ENCODE assay signal across 8 cellular contexts in the genomic region with DNA sequence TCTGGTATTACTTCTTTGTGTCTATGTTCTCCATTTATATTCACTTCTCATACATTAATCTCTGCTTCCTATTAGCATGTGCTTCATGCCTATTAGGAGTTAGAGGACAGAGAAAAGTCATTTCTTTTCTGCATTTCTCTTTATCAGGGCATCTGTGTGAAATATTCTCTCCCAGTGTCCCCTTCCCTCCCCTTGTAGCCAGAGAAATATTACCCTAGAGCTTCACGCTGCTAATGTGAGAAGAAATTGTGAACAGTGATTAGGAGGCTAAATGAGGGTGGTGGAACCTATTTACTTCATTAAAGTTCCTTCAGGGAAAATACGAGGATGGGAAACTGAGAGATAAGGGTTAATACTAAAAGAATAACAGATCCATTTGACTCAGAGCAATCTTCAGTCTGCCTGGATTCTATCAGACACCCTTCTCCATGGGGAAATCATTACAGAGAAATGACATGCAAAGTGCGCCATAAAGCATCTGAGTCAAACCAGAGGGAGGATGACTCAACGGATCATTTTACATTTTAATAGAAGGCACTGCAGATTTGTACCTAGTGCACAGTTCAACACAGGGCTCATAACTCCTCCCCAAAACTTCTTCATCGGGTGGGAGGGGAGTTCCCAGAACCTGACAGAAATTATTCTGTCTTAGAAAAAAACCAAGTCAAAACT.
DNase-seq lines count a peak whose midpoint lies in the region; ATAC-seq and TF ChIP-seq lines count a peak whose summit lies in the region.

No MANE protein-coding gene starts in this region.

- H4K8ac ChIP-seq in trophoblast cell (ENCODE audit: low read depth, low read length), result no peak overlapping the region

- no peak overlapping the region for H3K4me2 ChIP-seq in trophoblast cell (ENCODE audit: low read length)

- H3K4me1 Mint-ChIP-seq in activated T-cell treated with anti-CD3 and anti-CD28 coated beads, Interleukin-2, amount 50 U/mL, for 72 hours (ENCODE audit: low read depth), result peaks cover 91% of the 10 kb centered on the region

- no peak overlapping the region for H2AK5ac ChIP-seq in trophoblast cell (ENCODE audit: low read length)

- POLR2A ChIA-PET in HEK293T (lab: Yijun Ruan, JAX), result no interaction called here

- no peak overlapping the region for H3K18ac ChIP-seq in trophoblast cell (ENCODE audit: low read length)

- WGBS in trophoblast cell (ENCODE audit: extremely low coverage, insufficient coverage, insufficient read length), result no CpG with 5 or more reads among the region's 5 CpGs

- H2AFZ ChIP-seq in trophoblast cell (ENCODE audit: insufficient read depth, low read length, poor library complexity), result no peak overlapping the region

- H3K23ac ChIP-seq in trophoblast cell (ENCODE audit: low read length), result no peak overlapping the region

- CTCF ChIA-PET in HEK293T (lab: Yijun Ruan, JAX), result no interaction called here

- H3K14ac ChIP-seq in trophoblast cell (ENCODE audit: low read length), result no peak overlapping the region

- no peak overlapping the region for H4K91ac ChIP-seq in trophoblast cell (ENCODE audit: low read depth, low read length)

- no peaks in the 10 kb centered on the region for H3K27me3 ChIP-seq in trophoblast cell (ENCODE audit: insufficient read depth, low read length)

- no peak overlapping the region for H2BK120ac ChIP-seq in trophoblast cell (ENCODE audit: insufficient read depth, low read length, poor library complexity)

- H3K79me2 ChIP-seq in trophoblast cell (ENCODE audit: control insufficient read depth, insufficient read depth, low read length, poor library complexity), result no peaks in the 10 kb centered on the region

- H3K27ac Mint-ChIP-seq in activated T-cell treated with anti-CD3 and anti-CD28 coated beads, Interleukin-2, amount 50 U/mL, for 72 hours, result peak overlapping the region; percentile 93

- peak; percentile 92 to 93 for ATAC-seq in activated T-cell treated with anti-CD3 and anti-CD28 coated beads, Interleukin-2, amount 50 U/mL, for 72 hours (replicated peaks in 1 of 2)
- ATAC-seq in HG02759 (IDR thresholded peaks at IDR 0.05; ENCODE audit: unreplicated experiment), result no peak

- H3K27me3 Mint-ChIP-seq in activated T-cell treated with anti-CD3 and anti-CD28 coated beads, Interleukin-2, amount 50 U/mL, for 72 hours (ENCODE audit: low read depth), result no peaks in the 10 kb centered on the region

- H3K36me3 Mint-ChIP-seq in activated T-cell treated with anti-CD3 and anti-CD28 coated beads, Interleukin-2, amount 50 U/mL, for 72 hours (ENCODE audit: insufficient read depth in 2 of 2), result peaks cover 14 to 46% of the 10 kb centered on the region in 2 donors

- no peaks in the 10 kb centered on the region for H3K36me3 ChIP-seq in trophoblast cell (ENCODE audit: control insufficient read depth in 1 of 2, insufficient read depth in 2 of 2, low read length in 2 of 2)

- H3K4me3 ChIP-seq in trophoblast cell (ENCODE audit: low read depth, low read length), result no peak overlapping the region

- peaks cover 0 to 2% of the 10 kb centered on the region in 2 donors for H3K9me3 Mint-ChIP-seq in activated T-cell treated with anti-CD3 and anti-CD28 coated beads, Interleukin-2, amount 50 U/mL, for 72 hours

- H3K4me3 Mint-ChIP-seq in activated T-cell treated with anti-CD3 and anti-CD28 coated beads, Interleukin-2, amount 50 U/mL, for 72 hours, result peak overlapping the region; percentile 82

- DNase-seq in A172 (ENCODE audit: low spot score) (peak; percentile 78), HEK293T (ENCODE audit: extremely low spot score) (peak; percentile 53), kidney tubule cell (ENCODE audit: low spot score) (peak; percentile 86), HUDEP-2 (lab: John Stamatoyannopoulos, UW; ENCODE audit: unreplicated experiment in 76 of 76) (no peak), SKM-1 treated with dmso at 0.1 percent for 144 hours (lab: John Stamatoyannopoulos, UW; ENCODE audit: unreplicated experiment) (no peak), trophoblast cell (no peak)
- DNase-seq in activated T-cell treated with anti-CD3 and anti-CD28 coated beads, Interleukin-2, amount 50 U/mL, for 72 hours, result peak; percentile 68 to 73

- H3K27ac ChIP-seq in trophoblast cell (ENCODE audit: low read depth, low read length), result no peak overlapping the region

- peaks cover 2 to 9% of the 10 kb centered on the region in 2 experiments for H3K4me1 ChIP-seq in trophoblast cell (ENCODE audit: control insufficient read depth in 1 of 2, insufficient read depth in 2 of 2, low read length in 2 of 2)

- H3K9ac ChIP-seq in trophoblast cell (ENCODE audit: low read length), result no peak overlapping the region

- no peak overlapping the region for H2BK5ac ChIP-seq in trophoblast cell (ENCODE audit: low read depth, low read length, poor library complexity)

- H3K79me1 ChIP-seq in trophoblast cell (ENCODE audit: low read length), result no peaks in the 10 kb centered on the region

- no peak overlapping the region for H3K4ac ChIP-seq in trophoblast cell (ENCODE audit: low read depth, low read length)

- H4K12ac ChIP-seq in trophoblast cell (ENCODE audit: low read depth, low read length), result no peak overlapping the region

- H3K9me3 ChIP-seq in trophoblast cell (ENCODE audit: insufficient read depth, low read depth, low read length), result no peaks in the 10 kb centered on the region

- H2BK12ac ChIP-seq in trophoblast cell (ENCODE audit: low read length), result no peak overlapping the region

TF ChIP-seq in HEK293T, 16 proteins besides CTCF, POLR2A, EP300 and RAD21:
- TF ChIP-seq CTBP1 (IDR thresholded peaks at IDR 0.05; ENCODE audit: borderline replicate concordance), result 0 out of 2 replicates have a peak, but pooled peaks have one; percentile 19
- peak; percentile 79 for TF ChIP-seq PKNOX1 (IDR thresholded peaks at IDR 0.05)
- TF ChIP-seq ZNF384 (IDR thresholded peaks at IDR 0.05), result no peak
TF ChIP-seq in HEK293T: peak in this region for 2.

Comparison
In these comparisons a context has a peak if more than half of its experiments do, and no peak if none do; other contexts are left out.
1. DNase-seq: peak in A172 (single experiment), HEK293T (single experiment), activated T-cell treated with anti-CD3 and anti-CD28 coated beads, Interleukin-2, amount 50 U/mL, for 72 hours (2 of 2) and kidney tubule cell (single experiment); none in HUDEP-2 (0 of 76), SKM-1 treated with dmso at 0.1 percent for 144 hours (single experiment) and trophoblast cell (0 of 2).